In genomic region chr5:109016300-109016699, GRCh38 we compare ENCODE assay signal across 13 cellular contexts.
DNase-seq lines count a peak whose midpoint lies in the region; ATAC-seq and TF ChIP-seq lines count a peak whose summit lies in the region.
"Had no signal": no experiment of that assay in that cellular context is flagged by ENCODE, and none has a peak within 500 bp of the region (broad histone marks: within the 10 kb centered on the region; RNA-seq: fewer than 3 reads in every experiment).

No MANE protein-coding gene starts in this region.

- H3K27me3 ChIP-seq in right atrium auricular region: no peaks in the 10 kb centered on the region
- no peaks in the 10 kb centered on the region for H3K27me3 ChIP-seq in tibial artery
- H3K27me3 ChIP-seq: upper lobe of left lung had no signal

- H3K4me1 ChIP-seq in right atrium auricular region (no peaks in the 10 kb centered on the region), tibial artery (peaks cover 0 to 8% (median 0%) of the 10 kb centered on the region in 4 donors)

- intact Hi-C loops in left ventricle myocardium superior (cut with micrococcal nuclease) (no loop called here), tibial artery (cut with DNase I; ENCODE audit: low total_unique reads) (no loop called here)

- no peak for DNase-seq in left ventricle myocardium superior
- no peak for DNase-seq in right atrium auricular region (ENCODE audit: low spot score)
- DNase-seq in Jurkat, Clone E6-1 (ENCODE audit: low read depth, low spot score): peak; percentile 17
- DNase-seq in fibroblast of pulmonary artery (ENCODE audit: low read depth): peak; percentile 55
- no peak for DNase-seq in tibial artery
- no peak for DNase-seq in stimulated activated naive CD8-positive, alpha-beta T cell treated with anti-CD3 and anti-CD28 coated beads, Interleukin-15, Interleukin-2, amounts not matched to agents 100 U/mL and 50 U/mL, for 24 hours
- DNase-seq in activated naive CD4-positive, alpha-beta T cell (lab: John Stamatoyannopoulos, UW): no peak
- no peak for DNase-seq in GM03348 (ENCODE audit: low spot score)
- DNase-seq: mesendoderm, NCI-H2081 treated with DMSO at 0.1 percent for 48 hours, upper lobe of left lung had no signal

- ATAC-seq in left ventricle myocardium superior: peak; percentile 15
- no peak for ATAC-seq in stimulated activated naive CD8-positive, alpha-beta T cell treated with anti-CD3 and anti-CD28 coated beads, Interleukin-15, Interleukin-2, amounts not matched to agents 100 U/mL and 50 U/mL, for 24 hours
- ATAC-seq: Panc1, WTC11 had no signal

- TF ChIP-seq CTCF in right atrium auricular region (IDR thresholded peaks at IDR 0.05) (no peak), fibroblast of pulmonary artery (IDR thresholded peaks at IDR 0.05; ENCODE audit: low read length, missing control alignments) (no peak), tibial artery (IDR thresholded peaks at IDR 0.05) (no peak)

- H3K36me3 ChIP-seq in right atrium auricular region (no peaks in the 10 kb centered on the region), tibial artery (no peaks in the 10 kb centered on the region)
- H3K36me3 ChIP-seq: upper lobe of left lung had no signal

- H3K4me3 ChIP-seq in right atrium auricular region: no peak overlapping the region
- no peak overlapping the region for H3K4me3 ChIP-seq in Jurkat, Clone E6-1 (ENCODE audit: low read length)
- H3K4me3 ChIP-seq in fibroblast of pulmonary artery (replicated peaks; ENCODE audit: low read depth, low read length): no peak overlapping the region
- H3K4me3 ChIP-seq in tibial artery: no peak overlapping the region
- H3K4me3 ChIP-seq: upper lobe of left lung had no signal

- H3K27ac ChIP-seq in right atrium auricular region (no peak overlapping the region), tibial artery (no peak overlapping the region)
- H3K27ac ChIP-seq: upper lobe of left lung had no signal

- H3K9me3 ChIP-seq in right atrium auricular region (no peaks in the 10 kb centered on the region), tibial artery (no peaks in the 10 kb centered on the region)
- H3K9me3 ChIP-seq: upper lobe of left lung had no signal

Comparison
In these comparisons a context has a peak if more than half of its experiments do, and no peak if none do; other contexts are left out.
1. DNase-seq: peak in Jurkat, Clone E6-1 (single experiment) and fibroblast of pulmonary artery (single experiment); none in left ventricle myocardium superior (single experiment), right atrium auricular region (single experiment), tibial artery (0 of 2), stimulated activated naive CD8-positive, alpha-beta T cell treated with anti-CD3 and anti-CD28 coated beads, Interleukin-15, Interleukin-2, amounts not matched to agents 100 U/mL and 50 U/mL, for 24 hours (single experiment), activated naive CD4-positive, alpha-beta T cell (0 of 4) and GM03348 (single experiment).